ENCODE assay signal across 10 cellular contexts in genomic region chr17:77124192-77124908, GRCh38. TPM values are rescaled to one million over a fixed set of nuclear protein-coding genes. Genes with fewer than 3 reads are reported as not detected.
A peak's percentile ranks its signal among the peaks of the same experiment; 100 is the strongest.
DNase-seq lines count a peak whose midpoint lies in the region; ATAC-seq and TF ChIP-seq lines count a peak whose summit lies in the region.
"Had no signal": no experiment of that assay in that cellular context is flagged by ENCODE, and none has a peak within 500 bp of the region (broad histone marks: within the 10 kb centered on the region; RNA-seq: fewer than 3 reads in every experiment).

No MANE protein-coding gene starts in this region.

- H3K4me3 ChIP-seq in upper lobe of right lung: no peak overlapping the region

- H3K27ac ChIP-seq in upper lobe of right lung: peak overlapping the region; percentile 71
- H3K27ac ChIP-seq: 22Rv1 had no signal

- ATAC-seq in upper lobe of right lung: peak; percentile 70
- ATAC-seq in HG02970 (IDR thresholded peaks at IDR 0.05; ENCODE audit: low FRiP score, unreplicated experiment): no peak

- no peaks in the 10 kb centered on the region for H3K9me3 ChIP-seq in upper lobe of right lung

- H3K36me3 ChIP-seq in upper lobe of right lung: no peaks in the 10 kb centered on the region

- intact Hi-C loops in upper lobe of right lung (cut with DNase I): no loop called here

- TF ChIP-seq CTCF in upper lobe of right lung (IDR thresholded peaks at IDR 0.05): no peak

- no peaks in the 10 kb centered on the region for H3K27me3 ChIP-seq in upper lobe of right lung

- H3K4me1 ChIP-seq in upper lobe of right lung: peaks cover 31% of the 10 kb centered on the region

- peak; percentile 14 for DNase-seq in NOMO-1 treated with DMSO at 0.1 percent for 48 hours (lab: John Stamatoyannopoulos, UW; ENCODE audit: unreplicated experiment)
- DNase-seq in NOMO-1 treated with dmso at 0.1 percent for 144 hours (lab: John Stamatoyannopoulos, UW; ENCODE audit: unreplicated experiment): no peak
- peak; percentile 84 to 98 for DNase-seq in dermis microvascular lymphatic vessel endothelial cell (ENCODE audit: low read depth in 2 of 2)
- peak; percentile 87 to 99 for DNase-seq in lung microvascular endothelial cell (ENCODE audit: low read depth in 2 of 2)
- DNase-seq in upper lobe of right lung: no peak
- DNase-seq in NCI-H1436 treated with DMSO at 0.1 percent for 48 hours (lab: John Stamatoyannopoulos, UW): no peak
- no peak for DNase-seq in SKM-1 treated with dmso at 0.1 percent for 144 hours (lab: John Stamatoyannopoulos, UW; ENCODE audit: unreplicated experiment)
- DNase-seq: NCI-H524 had no signal

RNA-seq across cellular contexts. Expression of gene SEC14L1, which starts 16.4 kb away (rescaled TPM):
- total RNA-seq in dermis microvascular lymphatic vessel endothelial cell (192 and 196 TPM in 2 replicates), lung microvascular endothelial cell (108 and 190 TPM in 2 replicates), upper lobe of right lung (144 TPM)

Comparison
In these comparisons a context has a peak if more than half of its experiments do, and no peak if none do; other contexts are left out.
1. DNase-seq: peak in NOMO-1 treated with DMSO at 0.1 percent for 48 hours (single experiment), dermis microvascular lymphatic vessel endothelial cell (2 of 2) and lung microvascular endothelial cell (2 of 2); none in NOMO-1 treated with dmso at 0.1 percent for 144 hours (single experiment), upper lobe of right lung (single experiment), NCI-H1436 treated with DMSO at 0.1 percent for 48 hours (single experiment) and SKM-1 treated with dmso at 0.1 percent for 144 hours (single experiment).